Comparison of ENCODE assay signal across 3 cellular contexts in the genomic region with DNA sequence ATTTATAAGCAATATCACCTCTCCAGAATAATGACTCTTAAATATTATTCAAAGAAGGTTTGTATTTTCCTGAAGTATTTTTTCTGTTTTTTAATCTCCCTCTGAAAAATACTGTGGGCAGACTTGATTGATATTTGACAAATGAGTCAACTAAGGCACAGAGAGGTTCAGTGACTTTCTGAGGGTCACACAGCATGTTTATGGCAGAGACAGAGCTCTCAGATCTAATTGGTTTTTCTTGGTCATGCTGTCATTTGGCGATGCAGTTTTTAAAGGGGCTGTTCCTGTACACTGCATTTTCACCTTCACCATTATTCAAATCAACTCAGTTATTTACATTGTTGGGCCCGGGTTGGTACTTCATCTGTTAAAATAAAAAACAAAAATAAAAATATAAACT.
TF ChIP-seq lines count a peak whose summit lies in the region.

No MANE protein-coding gene starts in this region.

TF ChIP-seq in HepG2, 621 proteins besides CTCF, POLR2A, EP300 and RAD21:
- TF ChIP-seq PTBP1 (IDR thresholded peaks at IDR 0.05; ENCODE audit: low read depth, low read length, poor library complexity, severe bottlenecking), result no peak
- peak; percentile 51; the same call in 1 of the 2 replicates for TF ChIP-seq ZNF768 (CRISPR knock-in tag; IDR thresholded peaks at IDR 0.05)

TF ChIP-seq in K562, 482 proteins besides CTCF, POLR2A, EP300 and RAD21 (continues in another document):
- TF ChIP-seq FOXA3 (CRISPR knock-in tag; conservative IDR thresholded peaks at IDR 0.05 in 1 of 2, IDR thresholded peaks at IDR 0.05 in 1 of 2) (no peak), RCOR1 (IDR thresholded peaks at IDR 0.05; ENCODE audit: borderline replicate concordance in 1 of 2, low read depth in 2 of 2, low read length in 2 of 2) (no peak), CBX8 (IDR thresholded peaks at IDR 0.05; ENCODE audit: borderline replicate concordance, extremely low read depth, low read depth, low read length, poor library complexity, severe bottlenecking) (no peak), TOE1 (IDR thresholded peaks at IDR 0.05; ENCODE audit: borderline replicate concordance) (no peak), TOE1 (CRISPR knock-in tag; IDR thresholded peaks at IDR 0.05; ENCODE audit: borderline replicate concordance, low read depth) (no peak), GABPB1 (CRISPR knock-in tag; IDR thresholded peaks at IDR 0.05) (no peak), ZNF592 (IDR thresholded peaks at IDR 0.05) (no peak), ZNF175 (CRISPR knock-in tag; IDR thresholded peaks at IDR 0.05; ENCODE audit: low read depth) (no peak), POLR3G (IDR thresholded peaks at IDR 0.05; ENCODE audit: extremely low read depth, insufficient read length, insufficient replicate concordance) (no peak), RFX5 (IDR thresholded peaks at IDR 0.05; ENCODE audit: low read depth, low read length) (no peak), SMAD3 (CRISPR knock-in tag; conservative IDR thresholded peaks at IDR 0.05) (no peak), GTF2F1 (IDR thresholded peaks at IDR 0.05; ENCODE audit: low read depth, low read length) (no peak), ZNF133 (CRISPR knock-in tag; IDR thresholded peaks at IDR 0.05) (no peak), NR4A1 (CRISPR knock-in tag; IDR thresholded peaks at IDR 0.05) (no peak), NR4A1 (tag; IDR thresholded peaks at IDR 0.05) (no peak), LARP7 (IDR thresholded peaks at IDR 0.05) (no peak), SLC30A9 (CRISPR knock-in tag; IDR thresholded peaks at IDR 0.05) (no peak), ZFP36 (IDR thresholded peaks at IDR 0.05; ENCODE audit: low read depth, low read length, partially characterized antibody) (peak; percentile 83), GABPB2 (CRISPR knock-in tag; conservative IDR thresholded peaks at IDR 0.05) (no peak), SP1 (CRISPR knock-in tag; IDR thresholded peaks at IDR 0.05) (no peak), KDM5B (IDR thresholded peaks at IDR 0.05; ENCODE audit: insufficient replicate concordance, low read depth, low read length) (no peak), MXI1 (IDR thresholded peaks at IDR 0.05; ENCODE audit: low read depth, low read length) (no peak), KDM1A (IDR thresholded peaks at IDR 0.05) (peak in 1 of 2 experiments; percentile 33; a peak in 1 of 4 replicates)
- TF ChIP-seq, protein P1, sequence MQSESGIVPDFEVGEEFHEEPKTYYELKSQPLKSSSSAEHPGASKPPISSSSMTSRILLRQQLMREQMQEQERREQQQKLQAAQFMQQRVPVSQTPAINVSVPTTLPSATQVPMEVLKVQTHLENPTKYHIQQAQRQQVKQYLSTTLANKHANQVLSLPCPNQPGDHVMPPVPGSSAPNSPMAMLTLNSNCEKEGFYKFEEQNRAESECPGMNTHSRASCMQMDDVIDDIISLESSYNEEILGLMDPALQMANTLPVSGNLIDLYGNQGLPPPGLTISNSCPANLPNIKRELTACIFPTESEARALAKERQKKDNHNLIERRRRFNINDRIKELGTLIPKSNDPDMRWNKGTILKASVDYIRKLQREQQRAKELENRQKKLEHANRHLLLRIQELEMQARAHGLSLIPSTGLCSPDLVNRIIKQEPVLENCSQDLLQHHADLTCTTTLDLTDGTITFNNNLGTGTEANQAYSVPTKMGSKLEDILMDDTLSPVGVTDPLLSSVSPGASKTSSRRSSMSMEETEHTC (IDR thresholded peaks at IDR 0.05), result no peak
- TF ChIP-seq, protein P2, sequence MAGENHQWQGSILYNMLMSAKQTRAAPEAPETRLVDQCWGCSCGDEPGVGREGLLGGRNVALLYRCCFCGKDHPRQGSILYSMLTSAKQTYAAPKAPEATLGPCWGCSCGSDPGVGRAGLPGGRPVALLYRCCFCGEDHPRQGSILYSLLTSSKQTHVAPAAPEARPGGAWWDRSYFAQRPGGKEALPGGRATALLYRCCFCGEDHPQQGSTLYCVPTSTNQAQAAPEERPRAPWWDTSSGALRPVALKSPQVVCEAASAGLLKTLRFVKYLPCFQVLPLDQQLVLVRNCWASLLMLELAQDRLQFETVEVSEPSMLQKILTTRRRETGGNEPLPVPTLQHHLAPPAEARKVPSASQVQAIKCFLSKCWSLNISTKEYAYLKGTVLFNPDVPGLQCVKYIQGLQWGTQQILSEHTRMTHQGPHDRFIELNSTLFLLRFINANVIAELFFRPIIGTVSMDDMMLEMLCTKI (IDR thresholded peaks at IDR 0.05; ENCODE audit: partially characterized antibody), result no peak
- TF ChIP-seq, protein P3, sequence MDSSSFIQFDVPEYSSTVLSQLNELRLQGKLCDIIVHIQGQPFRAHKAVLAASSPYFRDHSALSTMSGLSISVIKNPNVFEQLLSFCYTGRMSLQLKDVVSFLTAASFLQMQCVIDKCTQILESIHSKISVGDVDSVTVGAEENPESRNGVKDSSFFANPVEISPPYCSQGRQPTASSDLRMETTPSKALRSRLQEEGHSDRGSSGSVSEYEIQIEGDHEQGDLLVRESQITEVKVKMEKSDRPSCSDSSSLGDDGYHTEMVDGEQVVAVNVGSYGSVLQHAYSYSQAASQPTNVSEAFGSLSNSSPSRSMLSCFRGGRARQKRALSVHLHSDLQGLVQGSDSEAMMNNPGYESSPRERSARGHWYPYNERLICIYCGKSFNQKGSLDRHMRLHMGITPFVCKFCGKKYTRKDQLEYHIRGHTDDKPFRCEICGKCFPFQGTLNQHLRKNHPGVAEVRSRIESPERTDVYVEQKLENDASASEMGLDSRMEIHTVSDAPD (CRISPR knock-in tag; IDR thresholded peaks at IDR 0.05), result no peak

TF ChIP-seq in H1, 55 proteins besides CTCF, POLR2A, EP300 and RAD21:
- TF ChIP-seq HDAC2 (IDR thresholded peaks at IDR 0.05; ENCODE audit: borderline replicate concordance in 1 of 2, low read depth in 2 of 2, low read length in 2 of 2), result peak in 1 of 2 experiments; percentile 52; a peak in 1 of 4 replicates
- no peak for TF ChIP-seq EGR1 (IDR thresholded peaks at IDR 0.05; ENCODE audit: borderline replicate concordance, low read depth, low read length)
- TF ChIP-seq, protein P4, sequence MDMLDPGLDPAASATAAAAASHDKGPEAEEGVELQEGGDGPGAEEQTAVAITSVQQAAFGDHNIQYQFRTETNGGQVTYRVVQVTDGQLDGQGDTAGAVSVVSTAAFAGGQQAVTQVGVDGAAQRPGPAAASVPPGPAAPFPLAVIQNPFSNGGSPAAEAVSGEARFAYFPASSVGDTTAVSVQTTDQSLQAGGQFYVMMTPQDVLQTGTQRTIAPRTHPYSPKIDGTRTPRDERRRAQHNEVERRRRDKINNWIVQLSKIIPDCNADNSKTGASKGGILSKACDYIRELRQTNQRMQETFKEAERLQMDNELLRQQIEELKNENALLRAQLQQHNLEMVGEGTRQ (IDR thresholded peaks at IDR 0.05; ENCODE audit: low read length), result no peak
- peak; percentile 78 for TF ChIP-seq KDM1A (IDR thresholded peaks at IDR 0.05; ENCODE audit: borderline replicate concordance, low read length)
